1 cellular context compared by ENCODE assay signal in genomic region chr5:14231888-14232287, GRCh38.
TF ChIP-seq lines count a peak whose summit lies in the region.

No MANE protein-coding gene starts in this region.

TF ChIP-seq in IMR-90, 13 proteins besides CTCF, POLR2A, EP300 and RAD21:
- TF ChIP-seq CHD1 (IDR thresholded peaks at IDR 0.05; ENCODE audit: low read depth, low read length) (no peak), MAFK (IDR thresholded peaks at IDR 0.05; ENCODE audit: low read depth, low read length) (no peak), BHLHE40 (IDR thresholded peaks at IDR 0.05; ENCODE audit: low read depth, low read length) (no peak), RCOR1 (IDR thresholded peaks at IDR 0.05; ENCODE audit: insufficient replicate concordance, low read length) (no peak), ELK1 (IDR thresholded peaks at IDR 0.05; ENCODE audit: borderline replicate concordance, low read depth, low read length) (no peak), CEBPB (IDR thresholded peaks at IDR 0.05; ENCODE audit: low read depth, low read length) (no peak), MAZ (IDR thresholded peaks at IDR 0.05; ENCODE audit: borderline replicate concordance, low read depth, low read length) (no peak), FOS (IDR thresholded peaks at IDR 0.05; ENCODE audit: low read depth, low read length) (no peak), RFX5 (IDR thresholded peaks at IDR 0.05; ENCODE audit: low read depth, low read length) (no peak), SMC3 (IDR thresholded peaks at IDR 0.05; ENCODE audit: low read depth, low read length) (no peak), MXI1 (IDR thresholded peaks at IDR 0.05; ENCODE audit: borderline replicate concordance, low read depth, low read length) (no peak), USF2 (IDR thresholded peaks at IDR 0.05; ENCODE audit: low read depth, low read length) (no peak)
